In the genomic region with DNA sequence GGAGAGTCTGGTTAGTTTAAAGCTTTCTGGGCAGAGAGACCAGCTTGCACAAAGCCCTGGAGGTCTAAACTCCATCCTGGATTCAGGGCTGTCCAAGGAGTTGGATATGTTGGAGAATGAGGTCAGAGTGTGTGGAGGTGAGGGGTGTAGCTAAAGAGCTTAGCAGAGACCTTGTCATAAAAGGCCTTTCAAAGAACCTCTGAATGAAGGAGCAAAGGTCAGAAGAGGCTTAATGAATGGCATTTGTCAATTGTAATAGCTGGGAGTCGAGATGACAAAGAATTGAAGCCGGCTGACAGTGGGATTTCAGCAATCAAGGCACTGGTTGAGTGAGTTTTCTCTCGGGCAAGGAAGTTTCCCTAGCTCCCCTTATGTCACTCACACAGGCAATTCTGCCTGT, we compare ENCODE assay signal across 25 cellular contexts.
"Had no signal": no experiment of that assay in that cellular context is flagged by ENCODE, and none has a peak within 500 bp of the region (broad histone marks: within the 10 kb centered on the region; RNA-seq: fewer than 3 reads in every experiment).

No MANE protein-coding gene starts in this region.

- H3K27ac ChIP-seq: KMS-11, VCaP had no signal

- H3K9ac ChIP-seq: KMS-11 had no signal

- H3K36me3 Mint-ChIP-seq: activated naive CD8-positive, alpha-beta T cell; T-cell had no signal

- ATAC-seq: T-cell had no signal

- H3K4me1 Mint-ChIP-seq: activated CD4-positive, alpha-beta memory T cell treated with anti-CD3 and anti-CD28 coated beads, Interleukin-2, amount 10 ng/mL, durations not matched to agents 7 days and 5 days; T-cell had no signal

- H3K4me2 ChIP-seq: KMS-11 had no signal

- H3K27me3 Mint-ChIP-seq: activated CD4-positive, alpha-beta memory T cell treated with anti-CD3 and anti-CD28 coated beads, Interleukin-2, amount 10 ng/mL, durations not matched to agents 7 days and 5 days; activated naive CD8-positive, alpha-beta T cell had no signal

- DNase-seq: activated CD4-positive, alpha-beta memory T cell treated with anti-CD3 and anti-CD28 coated beads, Interleukin-2, amount 10 ng/mL, durations not matched to agents 7 days and 5 days; activated CD4-positive, alpha-beta T cell treated with anti-CD3 and anti-CD28 coated beads, Interleukin-2, amount 50 U/mL, for 1 hour; activated CD4-positive, CD25-positive, alpha-beta regulatory T cell; activated CD8-positive, alpha-beta memory T cell treated with anti-CD3 and anti-CD28 coated beads, Interleukin-2, amount 50 U/mL, for 4 hours; activated effector memory CD4-positive, alpha-beta T cell treated with Interleukin-2 at 50 U/mL for 16 hours; activated naive CD4-positive, alpha-beta T cell; amygdala; caudate nucleus; MM.1S; NCI-H1105; NCI-H1436; NCI-H1694 treated with DMSO at 0.1 percent for 48 hours; NCI-H2029 treated with DMSO at 0.1 percent for 48 hours; NCI-H345; NCI-H510A; NCI-H526 treated with DMSO at 0.1 percent for 48 hours; NCI-H82; SIG-M5; T-cell; T-helper 2 cell; T1000 had no signal

- FAIRE-seq: TTC549 had no signal

- H3K27ac Mint-ChIP-seq: activated CD4-positive, alpha-beta memory T cell treated with anti-CD3 and anti-CD28 coated beads, Interleukin-2, amount 10 ng/mL, durations not matched to agents 7 days and 5 days; activated naive CD8-positive, alpha-beta T cell; T-cell had no signal

- H3K4me3 Mint-ChIP-seq: activated CD4-positive, alpha-beta memory T cell treated with anti-CD3 and anti-CD28 coated beads, Interleukin-2, amount 10 ng/mL, durations not matched to agents 7 days and 5 days; activated naive CD8-positive, alpha-beta T cell; T-cell had no signal
